ENCODE assay signal across 10 cellular contexts in genomic region chr13:107912745-107913144, GRCh38.
"Had no signal": no experiment of that assay in that cellular context is flagged by ENCODE, and none has a peak within 500 bp of the region (broad histone marks: within the 10 kb centered on the region; RNA-seq: fewer than 3 reads in every experiment).

No MANE protein-coding gene starts in this region.

- H3K4me3 Mint-ChIP-seq: IgD-negative memory B cell had no signal

- H3K4me2 ChIP-seq: KMS-11 had no signal

- H3K4me1 Mint-ChIP-seq: IgD-negative memory B cell had no signal

- FAIRE-seq: HepG2, HTR-8/SVneo had no signal

- ATAC-seq: HepG2 had no signal

- H3K27ac Mint-ChIP-seq: IgD-negative memory B cell had no signal

- H3K27ac ChIP-seq: HL-60, KMS-11 had no signal

- DNase-seq: IMR-90, Karpas-422, Kasumi-1, KBM-7, KG1 had no signal

- H3K36me3 Mint-ChIP-seq: IgD-negative memory B cell had no signal

- H3K9ac ChIP-seq: KMS-11 had no signal

- H3K27me3 Mint-ChIP-seq: IgD-negative memory B cell had no signal
